ENCODE assay signal across 17 cellular contexts in genomic region chr11:115379528-115379927, GRCh38.
DNase-seq lines count a peak whose midpoint lies in the region; ATAC-seq and TF ChIP-seq lines count a peak whose summit lies in the region.
"Had no signal": no experiment of that assay in that cellular context is flagged by ENCODE, and none has a peak within 500 bp of the region (broad histone marks: within the 10 kb centered on the region; RNA-seq: fewer than 3 reads in every experiment).

No MANE protein-coding gene starts in this region.

- H3K79me2 ChIP-seq in MM.1S (ENCODE audit: low read length), result peaks cover 70% of the 10 kb centered on the region

- H3K9ac ChIP-seq in MM.1S (ENCODE audit: low read length), result no peak overlapping the region

- ATAC-seq in natural killer cell treated with Interleukin-12 subunit alpha and Interleukin-12 subunit beta and Interleukin-15 and Interleukin-18, amount 100 ng/mL, for 72 hours, result peak in 1 of 2 donors; percentile 65
- no peak for ATAC-seq in natural killer cell
- ATAC-seq in HG02610 (IDR thresholded peaks at IDR 0.05; ENCODE audit: unreplicated experiment), result peak; percentile 80
- no peak for ATAC-seq in GM18909 (IDR thresholded peaks at IDR 0.05; ENCODE audit: poor library complexity, unreplicated experiment)
- ATAC-seq: T-helper 17 cell had no signal

- H3K36me3 ChIP-seq in MM.1S (replicated peaks; ENCODE audit: insufficient read depth, low read length), result no peaks in the 10 kb centered on the region
- no peaks in the 10 kb centered on the region for H3K36me3 ChIP-seq in left ventricle myocardium inferior
- H3K36me3 ChIP-seq in prostate gland, result no peaks in the 10 kb centered on the region
- H3K36me3 ChIP-seq: thyroid gland had no signal

- H3K27me3 ChIP-seq in MM.1S (replicated peaks; ENCODE audit: insufficient read depth, low read length) (no peaks in the 10 kb centered on the region), left ventricle myocardium inferior (ENCODE audit: low read depth) (no peaks in the 10 kb centered on the region), prostate gland (replicated peaks; ENCODE audit: insufficient read depth) (no peaks in the 10 kb centered on the region)
- H3K27me3 ChIP-seq: thyroid gland had no signal

- no peak overlapping the region for H3K27ac ChIP-seq in MM.1S (ENCODE audit: low read length)
- no peak overlapping the region for H3K27ac ChIP-seq in left ventricle myocardium inferior (replicated peaks)
- H3K27ac ChIP-seq in prostate gland, result no peak overlapping the region
- H3K27ac ChIP-seq: thyroid gland had no signal

- intact Hi-C loops in natural killer cell (cut with micrococcal nuclease), result no loop called here
- intact Hi-C loops in left ventricle myocardium inferior (cut with micrococcal nuclease), result no loop called here
- intact Hi-C loops in prostate gland (cut with DNase I), result no loop called here

- H3K9me3 ChIP-seq in MM.1S (replicated peaks; ENCODE audit: insufficient read depth, low read length) (no peaks in the 10 kb centered on the region), left ventricle myocardium inferior (replicated peaks) (no peaks in the 10 kb centered on the region), prostate gland (no peaks in the 10 kb centered on the region)
- H3K9me3 ChIP-seq: thyroid gland had no signal

- H3K27ac Mint-ChIP-seq in natural killer cell treated with Interleukin-12 subunit alpha and Interleukin-12 subunit beta and Interleukin-15 and Interleukin-18, amount 100 ng/mL, for 72 hours, result no peak overlapping the region
- no peak overlapping the region for H3K27ac Mint-ChIP-seq in natural killer cell
- H3K27ac Mint-ChIP-seq: activated naive CD8-positive, alpha-beta T cell treated with anti-CD3 and anti-CD28 coated beads, Interleukin-2, amount 10 ng/mL, durations not matched to agents 7 days and 5 days; endodermal cell; T-helper 17 cell had no signal

- H3K9me2 ChIP-seq in MM.1S (replicated peaks; ENCODE audit: insufficient read depth, low read length), result no peaks in the 10 kb centered on the region

- no peaks in the 10 kb centered on the region for H3K36me3 Mint-ChIP-seq in natural killer cell treated with Interleukin-12 subunit alpha and Interleukin-12 subunit beta and Interleukin-15 and Interleukin-18, amount 100 ng/mL, for 72 hours
- no peaks in the 10 kb centered on the region for H3K36me3 Mint-ChIP-seq in natural killer cell
- H3K36me3 Mint-ChIP-seq: activated naive CD8-positive, alpha-beta T cell treated with anti-CD3 and anti-CD28 coated beads, Interleukin-2, amount 10 ng/mL, durations not matched to agents 7 days and 5 days had no signal

- H3K9me3 Mint-ChIP-seq in natural killer cell treated with Interleukin-12 subunit alpha and Interleukin-12 subunit beta and Interleukin-15 and Interleukin-18, amount 100 ng/mL, for 72 hours, result no peaks in the 10 kb centered on the region
- peaks cover 0 to 3% of the 10 kb centered on the region in 2 donors for H3K9me3 Mint-ChIP-seq in natural killer cell
- H3K9me3 Mint-ChIP-seq: activated naive CD8-positive, alpha-beta T cell treated with anti-CD3 and anti-CD28 coated beads, Interleukin-2, amount 10 ng/mL, durations not matched to agents 7 days and 5 days; endodermal cell; neural crest cell had no signal

- H3K4me3 ChIP-seq in MM.1S (ENCODE audit: low read length), result no peak overlapping the region
- H3K4me3 ChIP-seq in left ventricle myocardium inferior, result no peak overlapping the region
- H3K4me3 ChIP-seq in prostate gland, result no peak overlapping the region
- H3K4me3 ChIP-seq: thyroid gland had no signal

- no peak overlapping the region for H3K4me2 ChIP-seq in MM.1S (ENCODE audit: low read depth, low read length)

- no peaks in the 10 kb centered on the region for H4K20me1 ChIP-seq in MM.1S (ENCODE audit: insufficient read depth, low read length)

- no peak for DNase-seq in natural killer cell treated with Interleukin-12 subunit alpha and Interleukin-12 subunit beta and Interleukin-15 and Interleukin-18, amount 100 ng/mL, for 72 hours (ENCODE audit: low spot score)
- DNase-seq in natural killer cell, result no peak
- DNase-seq in MM.1S, result no peak
- no peak for DNase-seq in left ventricle myocardium inferior
- DNase-seq in foreskin melanocyte, result no peak
- DNase-seq in prostate gland (ENCODE audit: low spot score), result no peak
- DNase-seq: activated CD4-positive, alpha-beta T cell treated with anti-CD3 and anti-CD28 coated beads for 48 hours; activated naive CD8-positive, alpha-beta T cell treated with anti-CD3 and anti-CD28 coated beads, Interleukin-2, amount 10 ng/mL, durations not matched to agents 7 days and 5 days; endodermal cell; mesendoderm; NCI-H1105 treated with DMSO at 0.1 percent for 48 hours; NCI-H2171 treated with DMSO at 0.1 percent for 48 hours; T-helper 17 cell; thyroid gland had no signal

- no peak for TF ChIP-seq POLR2A in prostate gland (IDR thresholded peaks at IDR 0.05)

- peak overlapping the region; percentile 16 for H3K4me3 Mint-ChIP-seq in natural killer cell treated with Interleukin-12 subunit alpha and Interleukin-12 subunit beta and Interleukin-15 and Interleukin-18, amount 100 ng/mL, for 72 hours
- no peak overlapping the region for H3K4me3 Mint-ChIP-seq in natural killer cell
- H3K4me3 Mint-ChIP-seq: activated naive CD8-positive, alpha-beta T cell treated with anti-CD3 and anti-CD28 coated beads, Interleukin-2, amount 10 ng/mL, durations not matched to agents 7 days and 5 days; endodermal cell; neural crest cell; T-helper 17 cell had no signal

- H3K4me1 Mint-ChIP-seq in natural killer cell treated with Interleukin-12 subunit alpha and Interleukin-12 subunit beta and Interleukin-15 and Interleukin-18, amount 100 ng/mL, for 72 hours (ENCODE audit: low read depth in 2 of 2), result peaks cover 0 to 4% of the 10 kb centered on the region in 2 donors
- H3K4me1 Mint-ChIP-seq in natural killer cell, result no peaks in the 10 kb centered on the region
- H3K4me1 Mint-ChIP-seq: activated naive CD8-positive, alpha-beta T cell treated with anti-CD3 and anti-CD28 coated beads, Interleukin-2, amount 10 ng/mL, durations not matched to agents 7 days and 5 days; T-helper 17 cell had no signal

- peaks cover 9% of the 10 kb centered on the region for H3F3A ChIP-seq in MM.1S (ENCODE audit: insufficient read depth, low read length)

- H2AFZ ChIP-seq in MM.1S (ENCODE audit: low read length), result no peak overlapping the region

- TF ChIP-seq CTCF in natural killer cell (IDR thresholded peaks at IDR 0.05) (no peak), MM.1S (IDR thresholded peaks at IDR 0.05; ENCODE audit: low read length) (0 out of 2 replicates have a peak, but pooled peaks have one; percentile 5), left ventricle myocardium inferior (IDR thresholded peaks at IDR 0.05; ENCODE audit: borderline replicate concordance) (no peak), prostate gland (IDR thresholded peaks at IDR 0.05) (no peak)

- H3K4me1 ChIP-seq in MM.1S (ENCODE audit: low read length) (peaks cover 21% of the 10 kb centered on the region), left ventricle myocardium inferior (peaks cover 10% of the 10 kb centered on the region), prostate gland (replicated peaks) (no peaks in the 10 kb centered on the region)
- H3K4me1 ChIP-seq: thyroid gland had no signal

- WGBS in prostate gland, result 46% methylated on average over 1 of the region's 1 CpG

- H3K27me3 Mint-ChIP-seq in natural killer cell treated with Interleukin-12 subunit alpha and Interleukin-12 subunit beta and Interleukin-15 and Interleukin-18, amount 100 ng/mL, for 72 hours, result peaks cover 6 to 17% of the 10 kb centered on the region in 2 donors
- H3K27me3 Mint-ChIP-seq in natural killer cell (ENCODE audit: low read depth in 2 of 2), result peaks cover 2 to 15% of the 10 kb centered on the region in 2 donors
- H3K27me3 Mint-ChIP-seq: activated naive CD8-positive, alpha-beta T cell treated with anti-CD3 and anti-CD28 coated beads, Interleukin-2, amount 10 ng/mL, durations not matched to agents 7 days and 5 days had no signal
